ENCODE assay signal across 10 cellular contexts in the genomic region with DNA sequence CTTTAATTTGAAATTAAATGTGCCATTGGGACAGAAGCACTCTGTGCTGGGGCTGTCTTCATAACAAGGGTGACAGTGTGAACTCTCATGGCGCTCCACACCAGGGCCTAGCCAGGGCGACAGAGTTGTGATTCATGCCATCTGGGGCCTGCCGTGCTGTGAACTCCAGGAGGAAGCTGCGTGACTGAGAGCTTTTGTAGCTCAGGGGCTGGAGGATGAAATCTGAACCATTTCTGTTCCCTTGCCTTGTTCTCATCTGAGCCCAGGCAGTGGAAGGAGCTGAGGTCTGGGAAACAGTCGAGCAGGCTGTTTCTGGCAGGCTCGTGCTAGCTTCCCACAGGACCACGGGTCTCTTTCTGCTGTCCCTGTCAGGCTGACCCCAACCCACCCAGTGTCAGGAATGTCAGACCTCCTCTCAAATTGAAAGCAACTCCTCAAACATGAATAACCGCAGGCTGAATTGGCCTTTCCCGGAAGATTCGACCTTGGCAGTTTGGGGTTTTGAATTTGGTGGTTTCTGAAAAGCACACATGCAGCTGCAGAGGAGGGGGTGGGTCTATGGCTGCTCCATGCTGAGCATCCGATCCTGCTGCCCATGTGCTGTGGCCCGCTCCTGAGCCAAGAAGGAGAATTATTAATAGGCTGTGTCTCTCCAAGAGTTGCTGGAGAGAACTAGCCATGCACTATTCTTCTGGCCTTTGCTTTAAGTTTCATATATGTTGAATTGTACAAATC.
DNase-seq lines count a peak whose midpoint lies in the region; ATAC-seq and TF ChIP-seq lines count a peak whose summit lies in the region.
"Had no signal": no experiment of that assay in that cellular context is flagged by ENCODE, and none has a peak within 500 bp of the region (broad histone marks: within the 10 kb centered on the region; RNA-seq: fewer than 3 reads in every experiment).

No MANE protein-coding gene starts in this region.

- no peaks in the 10 kb centered on the region for H3K36me3 Mint-ChIP-seq in neural progenitor cell

- TF ChIP-seq CTCF in AG10803 (conservative IDR thresholded peaks at IDR 0.05; ENCODE audit: low read length) = no peak
- TF ChIP-seq CTCF in neural progenitor cell (IDR thresholded peaks at IDR 0.05) = no peak
- no peak for TF ChIP-seq CTCF in prostate gland (IDR thresholded peaks at IDR 0.05)
- TF ChIP-seq CTCF in OCI-LY7 (conservative IDR thresholded peaks at IDR 0.05; ENCODE audit: low read length) = no peak

- H3K4me2 ChIP-seq in neural progenitor cell (no peak overlapping the region), OCI-LY7 (ENCODE audit: low read length) (no peak overlapping the region)

- H3K4me1 Mint-ChIP-seq in neural progenitor cell = peaks cover 36% of the 10 kb centered on the region

- peak overlapping the region; percentile 9 for H3K4me3 Mint-ChIP-seq in neural progenitor cell

- H3K9ac ChIP-seq in neural progenitor cell = no peak overlapping the region

- H3K9me3 Mint-ChIP-seq in neural progenitor cell = no peaks in the 10 kb centered on the region

- POLR2A ChIA-PET in OCI-LY7 (lab: Charles Lee) = no interaction called here

- H3K27me3 ChIP-seq in neural progenitor cell = no peaks in the 10 kb centered on the region
- no peaks in the 10 kb centered on the region for H3K27me3 ChIP-seq in prostate gland (replicated peaks; ENCODE audit: insufficient read depth)

- H4K20me1 ChIP-seq in neural progenitor cell (ENCODE audit: low read depth) (no peaks in the 10 kb centered on the region), OCI-LY7 (ENCODE audit: insufficient read depth, low read length) (no peaks in the 10 kb centered on the region)

- intact Hi-C loops in prostate gland (cut with DNase I) (no loop called here), OCI-LY7 (cut with micrococcal nuclease; ENCODE audit: unreplicated experiment) (no loop called here)

- WGBS in prostate gland = 39% methylated on average over 12 of the region's 12 CpGs

- H3K27ac Mint-ChIP-seq in neural progenitor cell = peak overlapping the region; percentile 94

- H3K9me3 ChIP-seq in neural progenitor cell (ENCODE audit: low read depth) (no peaks in the 10 kb centered on the region), prostate gland (no peaks in the 10 kb centered on the region), OCI-LY7 (ENCODE audit: low read length) (no peaks in the 10 kb centered on the region)

- no peaks in the 10 kb centered on the region for H3K79me2 ChIP-seq in neural progenitor cell (ENCODE audit: low read depth)
- no peaks in the 10 kb centered on the region for H3K79me2 ChIP-seq in OCI-LY7 (ENCODE audit: insufficient read depth, low read depth, low read length)

- DNase-seq in AG10803 (ENCODE audit: low read depth) (peak; percentile 92), NCI-H187 treated with DMSO at 0.1 percent for 48 hours (lab: John Stamatoyannopoulos, UW) (peak; percentile 41), fibroblast of gingiva (ENCODE audit: low read depth) (peak; percentile 75), neural progenitor cell (ENCODE audit: low spot score) (no peak), prostate gland (ENCODE audit: low spot score) (no peak), OCI-LY7 (ENCODE audit: low spot score) (no peak)
- DNase-seq: GF-D8, SHP77 treated with DMSO at 0.1 percent for 48 hours had no signal

- H3K4me1 ChIP-seq in neural progenitor cell (peaks cover 9% of the 10 kb centered on the region), prostate gland (replicated peaks) (no peaks in the 10 kb centered on the region), OCI-LY7 (ENCODE audit: insufficient read depth, low read length, poor library complexity, severe bottlenecking) (no peaks in the 10 kb centered on the region)

- no peak for TF ChIP-seq POLR2A in prostate gland (IDR thresholded peaks at IDR 0.05)

- H3K4me3 ChIP-seq in AG10803 (ENCODE audit: low read length) (no peak overlapping the region), neural progenitor cell (no peak overlapping the region), prostate gland (no peak overlapping the region), OCI-LY7 (ENCODE audit: low read depth, low read length, poor library complexity, severe bottlenecking) (no peak overlapping the region)

- no peaks in the 10 kb centered on the region for H3K36me3 ChIP-seq in neural progenitor cell
- no peaks in the 10 kb centered on the region for H3K36me3 ChIP-seq in prostate gland
- no peaks in the 10 kb centered on the region for H3K36me3 ChIP-seq in OCI-LY7 (ENCODE audit: insufficient read depth, low read length)

- BruUV-seq in OCI-LY7 (replicated peaks; lab: Mats Ljungman, UMichigan) = no TSS peak

- ATAC-seq in HG03135 (IDR thresholded peaks at IDR 0.05; ENCODE audit: unreplicated experiment) = no peak
- ATAC-seq in HG02973 (IDR thresholded peaks at IDR 0.05; ENCODE audit: unreplicated experiment) = no peak

- no peaks in the 10 kb centered on the region for H3K9me2 ChIP-seq in OCI-LY7 (ENCODE audit: insufficient read depth, low read length)

- CTCF ChIA-PET in OCI-LY7 (lab: Charles Lee; ENCODE audit: unreplicated experiment) = interaction anchor here (0.6 kb wide), 1 partner anchor 447 kb away, joined by 3 read pairs; no protein-coding TSS in a partner anchor

- H3F3A ChIP-seq in neural progenitor cell (ENCODE audit: low read depth) = no peaks in the 10 kb centered on the region

- H3K27ac ChIP-seq in neural progenitor cell = no peak overlapping the region
- H3K27ac ChIP-seq in prostate gland = no peak overlapping the region
- no peak overlapping the region for H3K27ac ChIP-seq in OCI-LY7 (ENCODE audit: low read depth, low read length, poor library complexity, severe bottlenecking)

- peak overlapping the region; percentile 82 for H2AFZ ChIP-seq in neural progenitor cell (replicated peaks)
- H2AFZ ChIP-seq in OCI-LY7 (ENCODE audit: low read length) = no peak overlapping the region

- H3K27me3 Mint-ChIP-seq in neural progenitor cell (ENCODE audit: insufficient read depth, low read depth) = peaks cover 3% of the 10 kb centered on the region

Comparison
In these comparisons a context has a peak if more than half of its experiments do, and no peak if none do; other contexts are left out.
1. DNase-seq: peak in AG10803 (single experiment), NCI-H187 treated with DMSO at 0.1 percent for 48 hours (single experiment) and fibroblast of gingiva (single experiment); none in neural progenitor cell (single experiment), prostate gland (single experiment) and OCI-LY7 (single experiment).